Comparison of ENCODE assay signal across 1 cellular context in genomic region chr2:45412754-45413379, GRCh38.
TF ChIP-seq lines count a peak whose summit lies in the region.

No MANE protein-coding gene starts in this region.

TF ChIP-seq in H1, 55 proteins besides CTCF, POLR2A, EP300 and RAD21 (continued from another document):
- TF ChIP-seq CHD7 (IDR thresholded peaks at IDR 0.05; ENCODE audit: insufficient replicate concordance, low read length) (peak; percentile 49), TEAD4 (IDR thresholded peaks at IDR 0.05; ENCODE audit: low read depth, low read length) (no peak), SP1 (IDR thresholded peaks at IDR 0.05; ENCODE audit: low read depth, low read length) (0 out of 2 replicates have a peak, but pooled peaks have one; percentile 45), CHD2 (IDR thresholded peaks at IDR 0.05; ENCODE audit: low read length) (0 out of 2 replicates have a peak, but pooled peaks have one; percentile 21), SIN3A (conservative IDR thresholded peaks at IDR 0.05 in 1 of 2, IDR thresholded peaks at IDR 0.05 in 1 of 2; ENCODE audit: low read depth in 1 of 2, low read length in 2 of 2) (no peak), JUN (IDR thresholded peaks at IDR 0.05; ENCODE audit: low read depth, low read length) (0 out of 2 replicates have a peak, but pooled peaks have one; percentile 11), PHF8 (conservative IDR thresholded peaks at IDR 0.05; ENCODE audit: low read depth, low read length) (no peak)
